Comparison of ENCODE assay signal across 8 cellular contexts in genomic region chr2:27123302-27124150, GRCh38. TPM values are rescaled to one million over a fixed set of nuclear protein-coding genes. Genes with fewer than 3 reads are reported as not detected.
DNase-seq lines count a peak whose midpoint lies in the region; ATAC-seq and TF ChIP-seq lines count a peak whose summit lies in the region.

Gene ABHD1 (plus strand): TSS chr2:27123815. CDS start chr2:27123949, 134 bp downstream.

- H3K27ac ChIP-seq in HEK293 (ENCODE audit: extremely low read depth, low read depth, low read length) (no peak within 1 kb of the TSS; the same call in 1 of the 2 replicates), ovary (peak within 1 kb of the TSS in 1 of 2 donors; percentile 5), transverse colon (peak within 1 kb of the TSS in 3 of 4 donors; percentile 7 to 38 (median 8))

- H3K27me3 ChIP-seq in ovary, result no peaks in the 10 kb centered on the region
- H3K27me3 ChIP-seq in transverse colon, result peaks cover 27% of the 10 kb centered on the region

- no peak for TF ChIP-seq CTCF in AG10803 (conservative IDR thresholded peaks at IDR 0.05; ENCODE audit: low read length)
- TF ChIP-seq CTCF in HEK293 (tag by site-specific recombination; IDR thresholded peaks at IDR 0.05), result peak; percentile 52; the same call in 1 of the 2 replicates
- no peak for TF ChIP-seq CTCF in ovary (IDR thresholded peaks at IDR 0.05)
- TF ChIP-seq CTCF in transverse colon (IDR thresholded peaks at IDR 0.05), result no peak

- H3K4me3 ChIP-seq in AG10803 (ENCODE audit: low read length) (peak within 1 kb of the TSS; percentile 63), HEK293 (ENCODE audit: low read depth, low read length) (peak within 1 kb of the TSS; percentile 48), ovary (peak within 1 kb of the TSS; percentile 54), transverse colon (peak within 1 kb of the TSS; percentile 3 to 61 (median 40))

- TF ChIP-seq EP300 in ovary (IDR thresholded peaks at IDR 0.05) (no peak), transverse colon (IDR thresholded peaks at IDR 0.05; ENCODE audit: low read depth) (no peak)

- DNase-seq in AG10803 (ENCODE audit: low read depth) (peak; percentile 13), SK-N-DZ (ENCODE audit: low spot score) (peak; percentile 21), Right ventricle myocardium superior (peak; percentile 87), ovary (peak; percentile 58 to 72 (median 68)), transverse colon (peak; percentile 77)
- DNase-seq in activated naive CD4-positive, alpha-beta T cell treated with anti-CD3 and anti-CD28 coated beads, Interleukin-2, amount 50 U/mL, for 16 hours, result peak; percentile 60

- ATAC-seq in Right ventricle myocardium superior (ENCODE audit: poor library complexity) (peak; percentile 94), HG02678 (IDR thresholded peaks at IDR 0.05; ENCODE audit: unreplicated experiment) (no peak)

- H3K36me3 ChIP-seq in HEK293 (ENCODE audit: control insufficient read depth in 2 of 2, insufficient read depth in 1 of 2, low read length in 2 of 2) (peaks cover 0 to 2% of the 10 kb centered on the region in 2 experiments; a peak in 1 of 3 replicates), ovary (no peaks in the 10 kb centered on the region), transverse colon (no peaks in the 10 kb centered on the region)

- TF ChIP-seq POLR2A in ovary (IDR thresholded peaks at IDR 0.05) (no peak), transverse colon (IDR thresholded peaks at IDR 0.05) (peak; percentile 32)

- intact Hi-C loops in Right ventricle myocardium superior (cut with DNase I), result no loop called here
- intact Hi-C loops in ovary (cut with DNase I), result no loop called here
- intact Hi-C loops in transverse colon (cut with DNase I; ENCODE audit: low total_unique reads), result no loop called here

- POLR2A ChIA-PET in HEK293 (lab: Yijun Ruan, JAX), result interaction anchor here (3.5 kb wide), 1 partner anchor 10 kb away, joined by 34 read pairs; the partner anchor contains the start of gene PREB

- in situ Hi-C loops in transverse colon (cut with MboI; ENCODE audit: low pct_ligation_motif_present in 1 of 4, low pct_unique_long_range_greater_than_20kb in 1 of 4, low sequenced_read_pairs in 3 of 4), result loop anchor here in 1 of 4 donors (25.0 kb wide), 1 partner anchor 89 kb away; the partner anchor contains the start of genes ATRAID, CAD and SLC5A6

- CTCF ChIA-PET in HEK293 (lab: Yijun Ruan, JAX), result interaction anchor here (0.9 to 3.3 kb wide), 7 partner anchors 8 to 156 kb away, joined by 3 to 17 read pairs (median 4); partner anchors contain the start of gene PREB

- H3K9me3 ChIP-seq in HEK293 (ENCODE audit: control insufficient read depth, insufficient read depth, low read depth, low read length) (no peaks in the 10 kb centered on the region), ovary (no peaks in the 10 kb centered on the region), transverse colon (no peaks in the 10 kb centered on the region)

- whole genome bisulfite sequencing in ovary, 3 donors, result 7 to 15% (median 9%) methylated on average over 24 to 47 of the region's 47 CpGs
- 6 to 55% methylated on average over 2 to 37 of the region's 47 CpGs for WGBS in transverse colon (ENCODE audit: low coverage in 1 of 2), 2 donors

- 0 out of 2 replicates have a peak, but pooled peaks cover 3% of the 10 kb centered on the region for H3K4me1 ChIP-seq in HEK293 (ENCODE audit: control insufficient read depth, insufficient read depth, low read length)
- H3K4me1 ChIP-seq in ovary (ENCODE audit: insufficient read depth), result peaks cover 2% of the 10 kb centered on the region
- peaks cover 1 to 10% (median 8%) of the 10 kb centered on the region in 4 donors for H3K4me1 ChIP-seq in transverse colon

TF ChIP-seq in HEK293, 187 proteins besides CTCF, POLR2A, EP300 and RAD21 (continues in another document):
- TF ChIP-seq SP3 (tag by site-specific recombination; IDR thresholded peaks at IDR 0.05) (peak; percentile 91), ZNF560 (tag by site-specific recombination; IDR thresholded peaks at IDR 0.05; ENCODE audit: borderline replicate concordance) (no peak), ZBTB8A (tag by site-specific recombination; IDR thresholded peaks at IDR 0.05) (peak; percentile 90), TSHZ1 (tag by site-specific recombination; IDR thresholded peaks at IDR 0.05; ENCODE audit: borderline replicate concordance) (no peak), PATZ1 (tag by site-specific recombination; IDR thresholded peaks at IDR 0.05) (peak; percentile 48; the same call in 1 of the 2 replicates), ZNF132 (tag by site-specific recombination; IDR thresholded peaks at IDR 0.05; ENCODE audit: borderline replicate concordance) (no peak), ZNF449 (tag by site-specific recombination; IDR thresholded peaks at IDR 0.05) (peak; percentile 55; the same call in 1 of the 2 replicates), ZNF692 (tag by site-specific recombination; IDR thresholded peaks at IDR 0.05) (0 out of 2 replicates have a peak, but pooled peaks have one; percentile 42), ZBTB17 (tag by site-specific recombination; IDR thresholded peaks at IDR 0.05) (peak; percentile 44; the same call in 1 of the 2 replicates), YY1 (tag by site-specific recombination; IDR thresholded peaks at IDR 0.05) (peak; percentile 77)

RNA-seq across cellular contexts. Expression of gene ABHD1, which starts in this region (rescaled TPM):
- not detected in 2 replicates for polyA plus RNA-seq in SK-N-DZ (2014; cell fraction: cytosol; rRNA removed)
- polyA plus RNA-seq in SK-N-DZ (2014; cell fraction: nucleus; rRNA removed), result 0.06 and 1.1 TPM in 2 replicates
- total RNA-seq in Right ventricle myocardium superior (4.0 TPM), ovary (1 to 10 TPM in 5 of 7 donors, not detected in 2; 1.1 to 2.4 (median 1.5) TPM), transverse colon (under 1 TPM in 1 of 4 donors, not detected in 3; 0.48 TPM)
- polyA plus RNA-seq in ovary, result 1 to 10 TPM in 1 of 2 donors, under 1 TPM in 1; 0.86 to 1.6 TPM

Comparison
In these comparisons a context has a peak if more than half of its experiments do, and no peak if none do; other contexts are left out.
1. Peak in DNase-seq, H3K4me3 ChIP-seq and H3K27ac ChIP-seq in transverse colon; RNA of the gene not detected or under 1 TPM.
2. DNase-seq: peak in every context shown above with its lines; median percentile 87 in Right ventricle myocardium superior; 77 in transverse colon; 68 in ovary; 60 in activated naive CD4-positive, alpha-beta T cell treated with anti-CD3 and anti-CD28 coated beads, Interleukin-2, amount 50 U/mL, for 16 hours; 21 in SK-N-DZ; 13 in AG10803.